18 cellular contexts compared by ENCODE assay signal in the genomic region with DNA sequence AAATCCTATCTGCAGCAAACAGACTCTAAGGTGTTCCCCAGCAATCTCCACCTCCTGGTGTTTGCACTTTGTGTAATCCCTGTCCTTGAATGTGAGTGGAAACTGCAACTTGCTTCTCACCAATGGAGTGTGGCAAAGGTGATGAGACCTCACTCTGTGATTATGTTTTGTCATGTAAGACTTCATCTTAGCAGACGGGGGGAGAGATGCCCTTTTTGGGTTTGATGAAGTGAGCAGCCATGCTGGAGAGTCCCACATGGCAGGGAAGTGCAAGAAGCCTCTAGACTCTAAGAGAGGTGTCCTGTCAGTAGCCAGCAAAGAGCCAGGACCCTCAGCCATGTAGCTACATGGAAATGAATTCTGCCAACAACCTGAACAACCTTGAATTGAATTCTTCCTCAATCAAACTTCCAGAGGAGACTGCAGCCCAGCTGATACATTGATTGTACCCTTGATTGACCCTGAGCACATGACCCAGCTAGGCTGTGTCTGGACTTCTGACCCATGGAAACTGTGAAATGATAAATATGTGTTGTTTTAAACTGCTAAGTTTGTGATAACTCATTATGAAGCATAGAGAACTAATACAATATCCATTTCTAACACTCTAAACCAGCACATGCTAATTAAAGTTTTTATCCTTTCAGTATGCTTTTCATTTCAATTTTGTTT.
DNase-seq lines count a peak whose midpoint lies in the region; ATAC-seq, FAIRE-seq and TF ChIP-seq lines count a peak whose summit lies in the region.
"Had no signal": no experiment of that assay in that cellular context is flagged by ENCODE, and none has a peak within 500 bp of the region (broad histone marks: within the 10 kb centered on the region; RNA-seq: fewer than 3 reads in every experiment).

No MANE protein-coding gene starts in this region.

- no peak for TF ChIP-seq EP300 in A549 (IDR thresholded peaks at IDR 0.05)
- no peak for TF ChIP-seq EP300 in GM12878 (IDR thresholded peaks at IDR 0.05; ENCODE audit: borderline replicate concordance in 1 of 2, control insufficient read depth in 1 of 2, low read depth in 2 of 2, low read length in 2 of 2)

- H3K4me2 ChIP-seq in A549 (no peak overlapping the region), GM12878 (ENCODE audit: control insufficient read depth, insufficient read depth) (no peak overlapping the region)

- H4K20me1 ChIP-seq in GM12878 (ENCODE audit: control insufficient read depth, insufficient read depth), result no peaks in the 10 kb centered on the region

- intact Hi-C loops in GM12878 (cut with micrococcal nuclease; ENCODE audit: unreplicated experiment) (no loop called here), colonic mucosa (cut with DNase I) (no loop called here)

- DNase-seq in A549 (ENCODE audit: low read depth in 1 of 2, low spot score in 1 of 2) (no peak), GM12878 (ENCODE audit: low read depth, low spot score) (no peak), left lobe of liver (ENCODE audit: low spot score) (no peak), colonic mucosa (no peak), NCI-H526 treated with DMSO at 0.1 percent for 48 hours (lab: John Stamatoyannopoulos, UW) (no peak), NCI-H2081 treated with DMSO at 0.1 percent for 48 hours (lab: John Stamatoyannopoulos, UW) (no peak)
- DNase-seq: 8988T; C1 segment of cervical spinal cord; Calu3; CD4-positive, alpha-beta memory T cell; COR-L47; DMS53; DMS79 treated with DMSO at 0.1 percent for 48 hours; GF-D8; GOT3; H7; HCEC 1CT had no signal

- H3K27me3 ChIP-seq in GM12878 (replicated peaks in 1 of 2; ENCODE audit: control insufficient read depth in 2 of 2, insufficient read depth in 2 of 2, low read length in 1 of 2) (no peaks in the 10 kb centered on the region), colonic mucosa (no peaks in the 10 kb centered on the region)

- H3K36me3 ChIP-seq in GM12878 (ENCODE audit: control insufficient read depth in 2 of 2, insufficient read depth in 2 of 2, low read length in 1 of 2) (no peaks in the 10 kb centered on the region), colonic mucosa (no peaks in the 10 kb centered on the region)

- no peaks in the 10 kb centered on the region for H3K9me3 ChIP-seq in A549
- no peaks in the 10 kb centered on the region; the same call in 2 of the 3 replicates for H3K9me3 ChIP-seq in GM12878 (replicated peaks; ENCODE audit: control insufficient read depth, insufficient read depth, low read length)
- H3K9me3 ChIP-seq in colonic mucosa, result no peaks in the 10 kb centered on the region

- H3K9ac ChIP-seq in GM12878 (ENCODE audit: control insufficient read depth, insufficient read depth, low read length) (no peak overlapping the region), colonic mucosa (ENCODE audit: low read depth in 2 of 2, low read length in 2 of 2) (no peak overlapping the region)

- no TSS peak for BruUV-seq in GM12878 (replicated peaks; lab: Mats Ljungman, UMichigan)

- no peaks in the 10 kb centered on the region for H3K79me2 ChIP-seq in GM12878 (ENCODE audit: control insufficient read depth, insufficient read depth, low read length)

- no peak for TF ChIP-seq POLR2A in A549 (IDR thresholded peaks at IDR 0.05; ENCODE audit: low read length)
- TF ChIP-seq POLR2A in GM12878 (IDR thresholded peaks at IDR 0.05; ENCODE audit: low read depth, low read length), result no peak

- FAIRE-seq in A549 (lab: Jason Lieb, UNC) (peak; percentile 54), GM12878 (lab: Jason Lieb, UNC) (peak; percentile 18)
- FAIRE-seq: GM12892 had no signal

- RAD21 ChIA-PET in GM12878 (lab: Charles Lee; ENCODE audit: unreplicated experiment), result no interaction called here

- CTCF ChIA-PET in A549 (lab: Yijun Ruan, JAX), result interaction anchor here (1.3 to 1.7 kb wide), 2 partner anchors 23 to 134 kb away, joined by 3 to 7 read pairs; no protein-coding TSS in a partner anchor
- CTCF ChIA-PET in GM12878 (lab: Yijun Ruan, JAX), result no interaction called here

- H3K4me3 ChIP-seq in A549 (no peak overlapping the region), GM12878 (no peak overlapping the region), colonic mucosa (no peak overlapping the region)

- ATAC-seq in A549 (no peak), GM12878 (no peak), left lobe of liver (peak; percentile 69)

- SMC1A ChIA-PET in GM12878 (lab: Charles Lee; ENCODE audit: uncharacterized antibody, unreplicated experiment), result no interaction called here

- in situ Hi-C loops in GM12878 (cut with MboI), result no loop called here

- no peak for TF ChIP-seq CTCF in A549 (IDR thresholded peaks at IDR 0.05)
- TF ChIP-seq CTCF in GM12878 (IDR thresholded peaks at IDR 0.05 in 2 of 3, conservative IDR thresholded peaks at IDR 0.05 in 1 of 3; ENCODE audit: control insufficient read depth in 2 of 3, extremely low read depth in 1 of 3, insufficient read depth in 1 of 3, low read depth in 3 of 3, low read length in 3 of 3), result no peak
- TF ChIP-seq CTCF in colonic mucosa (IDR thresholded peaks at IDR 0.05), result no peak

- no peak overlapping the region for H2AFZ ChIP-seq in GM12878 (ENCODE audit: control insufficient read depth, low read depth, low read length)

- no peaks in the 10 kb centered on the region for H3K4me1 ChIP-seq in A549
- no peaks in the 10 kb centered on the region for H3K4me1 ChIP-seq in GM12878 (ENCODE audit: control insufficient read depth, insufficient read depth, low read length)
- no peaks in the 10 kb centered on the region for H3K4me1 ChIP-seq in colonic mucosa

- TF ChIP-seq RAD21 in A549 (conservative IDR thresholded peaks at IDR 0.05 in 1 of 2, IDR thresholded peaks at IDR 0.05 in 1 of 2) (no peak), GM12878 (IDR thresholded peaks at IDR 0.05; ENCODE audit: insufficient read depth, low read depth, low read length) (no peak)

- POLR2A ChIA-PET in A549 (lab: Yijun Ruan, JAX), result no interaction called here
- POLR2A ChIA-PET in GM12878 (lab: Charles Lee), result no interaction called here

- WGBS in A549 (ENCODE audit: missing lambda C conversion rate), result 19% methylated on average over 1 of the region's 1 CpG
- WGBS in GM12878 (ENCODE audit: insufficient coverage, insufficient replicate concordance, low lambda C conversion rate, missing lambda C conversion rate), result 0% methylated on average over 1 of the region's 1 CpG

- H3K27ac ChIP-seq in A549, result no peak overlapping the region
- no peak overlapping the region for H3K27ac ChIP-seq in GM12878 (ENCODE audit: control insufficient read depth, insufficient read depth)
- H3K27ac ChIP-seq in colonic mucosa, result no peak overlapping the region

TF ChIP-seq in A549, 52 proteins besides CTCF, POLR2A, EP300 and RAD21 (continues in another document):
- TF ChIP-seq, protein P1, sequence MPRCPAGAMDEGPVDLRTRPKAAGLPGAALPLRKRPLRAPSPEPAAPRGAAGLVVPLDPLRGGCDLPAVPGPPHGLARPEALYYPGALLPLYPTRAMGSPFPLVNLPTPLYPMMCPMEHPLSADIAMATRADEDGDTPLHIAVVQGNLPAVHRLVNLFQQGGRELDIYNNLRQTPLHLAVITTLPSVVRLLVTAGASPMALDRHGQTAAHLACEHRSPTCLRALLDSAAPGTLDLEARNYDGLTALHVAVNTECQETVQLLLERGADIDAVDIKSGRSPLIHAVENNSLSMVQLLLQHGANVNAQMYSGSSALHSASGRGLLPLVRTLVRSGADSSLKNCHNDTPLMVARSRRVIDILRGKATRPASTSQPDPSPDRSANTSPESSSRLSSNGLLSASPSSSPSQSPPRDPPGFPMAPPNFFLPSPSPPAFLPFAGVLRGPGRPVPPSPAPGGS (IDR thresholded peaks at IDR 0.05), result no peak
- no peak for TF ChIP-seq RNF2 (IDR thresholded peaks at IDR 0.05; ENCODE audit: borderline replicate concordance, low read depth)
- no peak for TF ChIP-seq POLR2AphosphoS2 (conservative IDR thresholded peaks at IDR 0.05; ENCODE audit: low read length)
- no peak for TF ChIP-seq BHLHE40 (IDR thresholded peaks at IDR 0.05; ENCODE audit: low read depth, low read length)
- no peak for TF ChIP-seq TFCP2L1 (CRISPR knock-in tag; IDR thresholded peaks at IDR 0.05)
- no peak for TF ChIP-seq HDAC2 (IDR thresholded peaks at IDR 0.05)
- TF ChIP-seq, protein P2, sequence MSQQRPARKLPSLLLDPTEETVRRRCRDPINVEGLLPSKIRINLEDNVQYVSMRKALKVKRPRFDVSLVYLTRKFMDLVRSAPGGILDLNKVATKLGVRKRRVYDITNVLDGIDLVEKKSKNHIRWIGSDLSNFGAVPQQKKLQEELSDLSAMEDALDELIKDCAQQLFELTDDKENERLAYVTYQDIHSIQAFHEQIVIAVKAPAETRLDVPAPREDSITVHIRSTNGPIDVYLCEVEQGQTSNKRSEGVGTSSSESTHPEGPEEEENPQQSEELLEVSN (IDR thresholded peaks at IDR 0.05; ENCODE audit: borderline replicate concordance, low read depth), result no peak
- no peak for TF ChIP-seq KDM1A (IDR thresholded peaks at IDR 0.05; ENCODE audit: low read depth)

TF ChIP-seq in GM12878, 131 proteins besides CTCF, POLR2A, EP300 and RAD21 (continues in another document):
- TF ChIP-seq TAF1 (IDR thresholded peaks at IDR 0.05; ENCODE audit: borderline replicate concordance, low read depth, low read length), result no peak
- TF ChIP-seq, protein P3, sequence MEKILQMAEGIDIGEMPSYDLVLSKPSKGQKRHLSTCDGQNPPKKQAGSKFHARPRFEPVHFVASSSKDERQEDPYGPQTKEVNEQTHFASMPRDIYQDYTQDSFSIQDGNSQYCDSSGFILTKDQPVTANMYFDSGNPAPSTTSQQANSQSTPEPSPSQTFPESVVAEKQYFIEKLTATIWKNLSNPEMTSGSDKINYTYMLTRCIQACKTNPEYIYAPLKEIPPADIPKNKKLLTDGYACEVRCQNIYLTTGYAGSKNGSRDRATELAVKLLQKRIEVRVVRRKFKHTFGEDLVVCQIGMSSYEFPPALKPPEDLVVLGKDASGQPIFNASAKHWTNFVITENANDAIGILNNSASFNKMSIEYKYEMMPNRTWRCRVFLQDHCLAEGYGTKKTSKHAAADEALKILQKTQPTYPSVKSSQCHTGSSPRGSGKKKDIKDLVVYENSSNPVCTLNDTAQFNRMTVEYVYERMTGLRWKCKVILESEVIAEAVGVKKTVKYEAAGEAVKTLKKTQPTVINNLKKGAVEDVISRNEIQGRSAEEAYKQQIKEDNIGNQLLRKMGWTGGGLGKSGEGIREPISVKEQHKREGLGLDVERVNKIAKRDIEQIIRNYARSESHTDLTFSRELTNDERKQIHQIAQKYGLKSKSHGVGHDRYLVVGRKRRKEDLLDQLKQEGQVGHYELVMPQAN (conservative IDR thresholded peaks at IDR 0.05), result no peak
- no peak for TF ChIP-seq RAD51 (IDR thresholded peaks at IDR 0.05)
- TF ChIP-seq, protein P4, sequence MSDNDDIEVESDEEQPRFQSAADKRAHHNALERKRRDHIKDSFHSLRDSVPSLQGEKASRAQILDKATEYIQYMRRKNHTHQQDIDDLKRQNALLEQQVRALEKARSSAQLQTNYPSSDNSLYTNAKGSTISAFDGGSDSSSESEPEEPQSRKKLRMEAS (IDR thresholded peaks at IDR 0.05; ENCODE audit: low read depth, low read length), result no peak
- TF ChIP-seq, protein P5, sequence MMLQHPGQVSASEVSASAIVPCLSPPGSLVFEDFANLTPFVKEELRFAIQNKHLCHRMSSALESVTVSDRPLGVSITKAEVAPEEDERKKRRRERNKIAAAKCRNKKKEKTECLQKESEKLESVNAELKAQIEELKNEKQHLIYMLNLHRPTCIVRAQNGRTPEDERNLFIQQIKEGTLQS (IDR thresholded peaks at IDR 0.05; ENCODE audit: borderline replicate concordance, extremely low read depth, low read depth, low read length), result no peak
- TF ChIP-seq HDAC6 (IDR thresholded peaks at IDR 0.05; ENCODE audit: unreplicated experiment), result no peak
